18 cellular contexts compared by ENCODE assay signal in genomic region chr5:172556971-172557461, GRCh38.
DNase-seq lines count a peak whose midpoint lies in the region; ATAC-seq and TF ChIP-seq lines count a peak whose summit lies in the region.
"Had no signal": no experiment of that assay in that cellular context is flagged by ENCODE, and none has a peak within 500 bp of the region (broad histone marks: within the 10 kb centered on the region; RNA-seq: fewer than 3 reads in every experiment).

No MANE protein-coding gene starts in this region.

- no peaks in the 10 kb centered on the region for H3K9me3 ChIP-seq in adrenal gland (replicated peaks in 1 of 3)

- H3K27me3 ChIP-seq in adrenal gland, result no peaks in the 10 kb centered on the region

- no peak overlapping the region for H3K4me3 Mint-ChIP-seq in mesothelial cell of epicardium
- H3K4me3 Mint-ChIP-seq in stimulated activated effector memory CD8-positive, alpha-beta T cell treated with anti-CD3 and anti-CD28 coated beads, Interleukin-12 subunit alpha, Interleukin-12 subunit beta, amount 100 ng/mL, for 72 hours, result no peak overlapping the region
- H3K4me3 Mint-ChIP-seq: activated CD4-positive, alpha-beta T cell treated with anti-CD3 and anti-CD28 coated beads for 36 hours; activated T-cell treated with anti-CD3 and anti-CD28 coated beads, Interleukin-2, amount 50 U/mL, for 4 hours; natural killer cell treated with Interleukin-12 subunit alpha and Interleukin-12 subunit beta and Interleukin-15 and Interleukin-18, amount 100 ng/mL, for 72 hours had no signal

- peaks cover 56% of the 10 kb centered on the region for H3K4me1 Mint-ChIP-seq in mesothelial cell of epicardium
- no peaks in the 10 kb centered on the region for H3K4me1 Mint-ChIP-seq in stimulated activated effector memory CD8-positive, alpha-beta T cell treated with anti-CD3 and anti-CD28 coated beads, Interleukin-12 subunit alpha, Interleukin-12 subunit beta, amount 100 ng/mL, for 72 hours
- H3K4me1 Mint-ChIP-seq: activated CD4-positive, alpha-beta T cell treated with anti-CD3 and anti-CD28 coated beads for 36 hours had no signal

- no peaks in the 10 kb centered on the region for H3K36me3 Mint-ChIP-seq in mesothelial cell of epicardium
- H3K36me3 Mint-ChIP-seq in stimulated activated effector memory CD8-positive, alpha-beta T cell treated with anti-CD3 and anti-CD28 coated beads, Interleukin-12 subunit alpha, Interleukin-12 subunit beta, amount 100 ng/mL, for 72 hours, result no peaks in the 10 kb centered on the region
- H3K36me3 Mint-ChIP-seq: natural killer cell treated with Interleukin-12 subunit alpha and Interleukin-12 subunit beta and Interleukin-15 and Interleukin-18, amount 100 ng/mL, for 72 hours had no signal

- no peaks in the 10 kb centered on the region for H3K9me3 Mint-ChIP-seq in mesothelial cell of epicardium
- no peaks in the 10 kb centered on the region for H3K9me3 Mint-ChIP-seq in stimulated activated effector memory CD8-positive, alpha-beta T cell treated with anti-CD3 and anti-CD28 coated beads, Interleukin-12 subunit alpha, Interleukin-12 subunit beta, amount 100 ng/mL, for 72 hours
- H3K9me3 Mint-ChIP-seq: activated T-cell treated with anti-CD3 and anti-CD28 coated beads, Interleukin-2, amount 50 U/mL, for 4 hours; natural killer cell treated with Interleukin-12 subunit alpha and Interleukin-12 subunit beta and Interleukin-15 and Interleukin-18, amount 100 ng/mL, for 72 hours had no signal

- peaks cover 30 to 44% of the 10 kb centered on the region in 2 donors for H3K4me1 ChIP-seq in adrenal gland (replicated peaks in 1 of 2)

- no peaks in the 10 kb centered on the region for H3K27me3 Mint-ChIP-seq in mesothelial cell of epicardium (ENCODE audit: low read depth)
- H3K27me3 Mint-ChIP-seq: activated CD4-positive, alpha-beta T cell treated with anti-CD3 and anti-CD28 coated beads for 36 hours had no signal

- peak overlapping the region; percentile 26 to 91 (median 56) for H3K27ac ChIP-seq in adrenal gland
- H3K27ac ChIP-seq: RWPE1 had no signal

- TF ChIP-seq CTCF in adrenal gland (IDR thresholded peaks at IDR 0.05) (peak in 3 of 6 experiments; percentile 2 to 34 (median 30)), mesothelial cell of epicardium (IDR thresholded peaks at IDR 0.05; ENCODE audit: unreplicated experiment) (no peak)

- no peak overlapping the region for H3K4me3 ChIP-seq in adrenal gland
- H3K4me3 ChIP-seq: skin epidermis had no signal

- 24 to 38% (median 26%) methylated on average over 7 to 12 of the region's 12 CpGs for WGBS in adrenal gland, 4 donors

- no peaks in the 10 kb centered on the region for H3K36me3 ChIP-seq in adrenal gland (replicated peaks in 1 of 2)

- intact Hi-C loops in adrenal gland (cut with DNase I), result no loop called here
- intact Hi-C loops in Right ventricle myocardium superior (cut with DNase I), result no loop called here

- TF ChIP-seq POLR2A in adrenal gland (IDR thresholded peaks at IDR 0.05), result no peak

- ATAC-seq in Right ventricle myocardium superior (ENCODE audit: poor library complexity) (peak; percentile 78), HG03196 (IDR thresholded peaks at IDR 0.05; ENCODE audit: unreplicated experiment) (no peak), GM21529 (IDR thresholded peaks at IDR 0.05; ENCODE audit: unreplicated experiment) (no peak)
- peak; percentile 27 for ATAC-seq in stimulated activated effector memory CD8-positive, alpha-beta T cell treated with anti-CD3 and anti-CD28 coated beads, Interleukin-12 subunit alpha, Interleukin-12 subunit beta, amount 100 ng/mL, for 72 hours
- ATAC-seq: activated CD4-positive, alpha-beta T cell treated with anti-CD3 and anti-CD28 coated beads for 36 hours; activated T-cell treated with anti-CD3 and anti-CD28 coated beads, Interleukin-2, amount 50 U/mL, for 4 hours had no signal

- DNase-seq in adrenal gland, result peak; percentile 57 to 91 (median 83)
- DNase-seq in Right ventricle myocardium superior, result peak; percentile 67
- no peak for DNase-seq in mesothelial cell of epicardium (ENCODE audit: low spot score in 2 of 2, unreplicated experiment in 2 of 2)
- no peak for DNase-seq in stimulated activated effector memory CD8-positive, alpha-beta T cell treated with anti-CD3 and anti-CD28 coated beads, Interleukin-12 subunit alpha, Interleukin-12 subunit beta, amount 100 ng/mL, for 72 hours (ENCODE audit: low spot score in 2 of 2)
- DNase-seq in activated CD4-positive, alpha-beta T cell treated with anti-CD3 and anti-CD28 coated beads, Interleukin-2, amount 50 U/mL, for 4 hours, result no peak
- no peak for DNase-seq in NOMO-1 (lab: John Stamatoyannopoulos, UW; ENCODE audit: unreplicated experiment in 2 of 2)
- DNase-seq: activated CD4-positive, alpha-beta T cell treated with anti-CD3 and anti-CD28 coated beads for 36 hours; activated T-cell treated with anti-CD3 and anti-CD28 coated beads, Interleukin-2, amount 50 U/mL, for 4 hours; foreskin melanocyte; HCEC 1CT; NCI-H1930; NCI-H774; T-helper 2 cell had no signal

- H3K27ac Mint-ChIP-seq in mesothelial cell of epicardium, result peak overlapping the region; percentile 92
- H3K27ac Mint-ChIP-seq in stimulated activated effector memory CD8-positive, alpha-beta T cell treated with anti-CD3 and anti-CD28 coated beads, Interleukin-12 subunit alpha, Interleukin-12 subunit beta, amount 100 ng/mL, for 72 hours, result no peak overlapping the region
- H3K27ac Mint-ChIP-seq: activated CD4-positive, alpha-beta T cell treated with anti-CD3 and anti-CD28 coated beads for 36 hours; natural killer cell treated with Interleukin-12 subunit alpha and Interleukin-12 subunit beta and Interleukin-15 and Interleukin-18, amount 100 ng/mL, for 72 hours had no signal

Comparison
In these comparisons a context has a peak if more than half of its experiments do, and no peak if none do; other contexts are left out.
1. DNase-seq: peak in adrenal gland (7 of 7) and Right ventricle myocardium superior (single experiment); none in mesothelial cell of epicardium (0 of 2), stimulated activated effector memory CD8-positive, alpha-beta T cell treated with anti-CD3 and anti-CD28 coated beads, Interleukin-12 subunit alpha, Interleukin-12 subunit beta, amount 100 ng/mL, for 72 hours (0 of 2), activated CD4-positive, alpha-beta T cell treated with anti-CD3 and anti-CD28 coated beads, Interleukin-2, amount 50 U/mL, for 4 hours (0 of 2) and NOMO-1 (0 of 2).
2. ATAC-seq: peak in Right ventricle myocardium superior (single experiment) and stimulated activated effector memory CD8-positive, alpha-beta T cell treated with anti-CD3 and anti-CD28 coated beads, Interleukin-12 subunit alpha, Interleukin-12 subunit beta, amount 100 ng/mL, for 72 hours (single experiment); none in HG03196 (single experiment) and GM21529 (single experiment).